17 cellular contexts compared by ENCODE assay signal in the genomic region with DNA sequence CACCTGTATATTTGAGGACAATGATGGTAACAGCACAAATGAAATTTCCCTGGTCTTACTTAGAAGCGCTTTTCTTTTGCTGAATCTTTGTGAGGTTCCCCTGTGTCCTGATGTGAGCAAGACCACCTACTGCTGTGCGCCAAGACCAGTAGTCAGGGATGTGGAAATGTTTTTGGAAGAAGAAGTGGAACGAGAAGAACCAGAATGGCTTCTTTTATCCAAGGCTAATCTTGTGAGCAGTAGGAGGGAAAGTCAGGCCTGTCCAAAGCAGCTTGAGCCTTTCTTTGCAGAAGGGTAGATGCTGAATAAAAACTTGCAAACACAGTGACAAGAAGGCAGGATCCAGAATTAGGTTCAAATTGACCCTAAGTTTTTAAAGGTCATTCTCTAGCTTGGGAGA.
DNase-seq lines count a peak whose midpoint lies in the region; ATAC-seq and TF ChIP-seq lines count a peak whose summit lies in the region.
"Had no signal": no experiment of that assay in that cellular context is flagged by ENCODE, and none has a peak within 500 bp of the region (broad histone marks: within the 10 kb centered on the region; RNA-seq: fewer than 3 reads in every experiment).

No MANE protein-coding gene starts in this region.

- POLR2A ChIA-PET in WTC11 (lab: Charles Lee), result no interaction called here

- BruUV-seq in mammary epithelial cell (replicated peaks; lab: Mats Ljungman, UMichigan), result no TSS peak

- H3K27ac Mint-ChIP-seq in WTC11 (no peak overlapping the region), neural progenitor cell (no peak overlapping the region)
- H3K27ac Mint-ChIP-seq: CD8-positive, alpha-beta T cell had no signal

- H3F3A ChIP-seq in neural progenitor cell (ENCODE audit: low read depth), result peaks cover 23% of the 10 kb centered on the region

- H3K9ac ChIP-seq in mammary epithelial cell (ENCODE audit: insufficient read depth, low read length) (no peak overlapping the region), neural progenitor cell (no peak overlapping the region)
- H3K9ac ChIP-seq: BLaER1 treated with 17β-estradiol and CSF1 and Interleukin-3, amounts not matched to agents 10 nM and 100 nM; GM23248 had no signal

- TF ChIP-seq CTCF in mammary epithelial cell (conservative IDR thresholded peaks at IDR 0.05 in 1 of 2, IDR thresholded peaks at IDR 0.05 in 1 of 2; ENCODE audit: extremely low read depth in 1 of 2, insufficient read depth in 1 of 2, low read depth in 1 of 2, low read length in 2 of 2), result no peak
- TF ChIP-seq CTCF in breast epithelium (IDR thresholded peaks at IDR 0.05), result no peak
- no peak for TF ChIP-seq CTCF in WTC11 (IDR thresholded peaks at IDR 0.05)
- no peak for TF ChIP-seq CTCF in neural progenitor cell (IDR thresholded peaks at IDR 0.05)
- TF ChIP-seq CTCF in BE2C (IDR thresholded peaks at IDR 0.05; ENCODE audit: low read depth, low read length), result no peak

- in situ Hi-C loops in mammary epithelial cell (cut with MboI; ENCODE audit: low sequenced_read_pairs in 2 of 2), result no loop called here

- no peaks in the 10 kb centered on the region for H4K20me1 ChIP-seq in mammary epithelial cell (ENCODE audit: insufficient read depth, low read length)
- H4K20me1 ChIP-seq in neural progenitor cell (ENCODE audit: low read depth), result no peaks in the 10 kb centered on the region
- H4K20me1 ChIP-seq: BLaER1 treated with 17β-estradiol and CSF1 and Interleukin-3, amounts not matched to agents 10 nM and 100 nM had no signal

- no peak overlapping the region for H3K4me2 ChIP-seq in mammary epithelial cell (ENCODE audit: insufficient read depth, low read depth, low read length)
- peak overlapping the region; percentile 5 for H3K4me2 ChIP-seq in neural progenitor cell
- H3K4me2 ChIP-seq: BLaER1 treated with 17β-estradiol and CSF1 and Interleukin-3, amounts not matched to agents 10 nM and 100 nM had no signal

- intact Hi-C loops in mammary epithelial cell (cut with micrococcal nuclease), result no loop called here
- intact Hi-C loops in breast epithelium (cut with DNase I; ENCODE audit: low total_unique reads), result no loop called here

- no peak for TF ChIP-seq POLR2A in breast epithelium (IDR thresholded peaks at IDR 0.05)

- H3K27me3 Mint-ChIP-seq in WTC11 (ENCODE audit: low read depth) (no peaks in the 10 kb centered on the region), neural progenitor cell (ENCODE audit: insufficient read depth, low read depth) (no peaks in the 10 kb centered on the region)

- H3K9me3 ChIP-seq in mammary epithelial cell (replicated peaks; ENCODE audit: insufficient read depth, low read length), result no peaks in the 10 kb centered on the region
- no peaks in the 10 kb centered on the region for H3K9me3 ChIP-seq in breast epithelium
- no peaks in the 10 kb centered on the region for H3K9me3 ChIP-seq in neural progenitor cell (ENCODE audit: low read depth)
- H3K9me3 ChIP-seq in BE2C, result no peaks in the 10 kb centered on the region
- H3K9me3 ChIP-seq: BLaER1 treated with 17β-estradiol and CSF1 and Interleukin-3, amounts not matched to agents 10 nM and 100 nM had no signal

- no peak overlapping the region for H3K4me3 Mint-ChIP-seq in WTC11
- no peak overlapping the region for H3K4me3 Mint-ChIP-seq in neural progenitor cell
- H3K4me3 Mint-ChIP-seq: CD8-positive, alpha-beta T cell had no signal

- CTCF ChIA-PET in mammary epithelial cell (lab: Charles Lee; ENCODE audit: low non-redundant PET) (no interaction called here), WTC11 (lab: Charles Lee) (no interaction called here)

- H3K4me3 ChIP-seq in mammary epithelial cell (replicated peaks in 1 of 3; ENCODE audit: insufficient read depth in 1 of 3, low read depth in 2 of 3, low read length in 3 of 3) (no peak overlapping the region), breast epithelium (no peak overlapping the region), neural progenitor cell (no peak overlapping the region), BE2C (ENCODE audit: low read depth, low read length) (no peak overlapping the region)
- H3K4me3 ChIP-seq: BLaER1 treated with 17β-estradiol and CSF1 and Interleukin-3, amounts not matched to agents 10 nM and 100 nM; GM23248; K562 had no signal

- DNase-seq in mammary epithelial cell (no peak), breast epithelium (ENCODE audit: low spot score in 2 of 2) (no peak), WTC11 (ENCODE audit: low spot score) (no peak), neural progenitor cell (ENCODE audit: low spot score) (no peak), BE2C (no peak), NCI-H345 (lab: John Stamatoyannopoulos, UW) (no peak)
- DNase-seq: CD8-positive, alpha-beta T cell; DMS 273 treated with DMSO at 0.1 percent for 48 hours; DMS53; DND-41; EL; H9 had no signal

- no peaks in the 10 kb centered on the region for H3K36me3 Mint-ChIP-seq in WTC11
- H3K36me3 Mint-ChIP-seq in neural progenitor cell, result peaks cover 3% of the 10 kb centered on the region
- H3K36me3 Mint-ChIP-seq: CD8-positive, alpha-beta T cell had no signal

- H3K4me1 Mint-ChIP-seq in WTC11 (peaks cover 41% of the 10 kb centered on the region), neural progenitor cell (peaks cover 22% of the 10 kb centered on the region)

- H3K9me3 Mint-ChIP-seq in WTC11 (peaks cover 3% of the 10 kb centered on the region; the same call in 1 of the 2 replicates), neural progenitor cell (peaks cover 2% of the 10 kb centered on the region)
- H3K9me3 Mint-ChIP-seq: CD8-positive, alpha-beta T cell had no signal

- H3K27ac ChIP-seq in mammary epithelial cell (ENCODE audit: insufficient read depth, low read depth, low read length), result no peak overlapping the region
- H3K27ac ChIP-seq in breast epithelium, result no peak overlapping the region
- peak overlapping the region; percentile 40 for H3K27ac ChIP-seq in neural progenitor cell
- H3K27ac ChIP-seq: 22Rv1; BLaER1 treated with 17β-estradiol and CSF1 and Interleukin-3, amounts not matched to agents 10 nM and 100 nM; GM23248 had no signal

- H3K27me3 ChIP-seq in mammary epithelial cell (ENCODE audit: insufficient read depth, low read length) (no peaks in the 10 kb centered on the region), breast epithelium (no peaks in the 10 kb centered on the region), neural progenitor cell (no peaks in the 10 kb centered on the region), BE2C (no peaks in the 10 kb centered on the region)
- H3K27me3 ChIP-seq: BLaER1 treated with 17β-estradiol and CSF1 and Interleukin-3, amounts not matched to agents 10 nM and 100 nM had no signal

- H3K36me3 ChIP-seq in mammary epithelial cell (ENCODE audit: insufficient read depth, low read length), result no peaks in the 10 kb centered on the region
- H3K36me3 ChIP-seq in breast epithelium, result no peaks in the 10 kb centered on the region
- no peaks in the 10 kb centered on the region for H3K36me3 ChIP-seq in neural progenitor cell
- no peaks in the 10 kb centered on the region for H3K36me3 ChIP-seq in BE2C
- H3K36me3 ChIP-seq: BLaER1 treated with 17β-estradiol and CSF1 and Interleukin-3, amounts not matched to agents 10 nM and 100 nM had no signal

- no peaks in the 10 kb centered on the region for H3K79me2 ChIP-seq in mammary epithelial cell (ENCODE audit: insufficient read depth, low read length)
- H3K79me2 ChIP-seq in neural progenitor cell (ENCODE audit: low read depth), result no peaks in the 10 kb centered on the region

- peak; percentile 16; the same call in 1 of the 2 replicates for ATAC-seq in WTC11
- ATAC-seq in activated CD4-positive, CD25-positive, alpha-beta regulatory T cell treated with anti-CD3 and anti-CD28 coated beads, Interleukin-2, amount 50 U/mL, for 24 hours, result no peak
- ATAC-seq: CD8-positive, alpha-beta T cell; K562 had no signal

- dilution Hi-C loops in mammary epithelial cell (cut with HindIII; ENCODE audit: low sequenced_read_pairs), result no loop called here

- WGBS in mammary epithelial cell (ENCODE audit: low coverage, missing lambda C conversion rate), result 100% methylated on average over 2 of the region's 3 CpGs

- H3K4me1 ChIP-seq in mammary epithelial cell (ENCODE audit: insufficient read depth, low read length), result peaks cover 9% of the 10 kb centered on the region
- H3K4me1 ChIP-seq in breast epithelium, result no peaks in the 10 kb centered on the region
- H3K4me1 ChIP-seq in neural progenitor cell, result peaks cover 25% of the 10 kb centered on the region
- H3K4me1 ChIP-seq in BE2C, result no peaks in the 10 kb centered on the region

- H2AFZ ChIP-seq in mammary epithelial cell (ENCODE audit: low read depth, low read length), result peak overlapping the region; percentile 13
- no peak overlapping the region for H2AFZ ChIP-seq in neural progenitor cell (replicated peaks)
- H2AFZ ChIP-seq: GM23248 had no signal

TF ChIP-seq in WTC11, 78 proteins besides CTCF, POLR2A, EP300 and RAD21 (continues in another document):
- TF ChIP-seq MYBL2 (CRISPR knock-in tag; IDR thresholded peaks at IDR 0.05), result no peak
- no peak for TF ChIP-seq NFATC4 (CRISPR knock-in tag; IDR thresholded peaks at IDR 0.05)
- no peak for TF ChIP-seq SMAD3 (CRISPR knock-in tag; IDR thresholded peaks at IDR 0.05; ENCODE audit: borderline replicate concordance)
- TF ChIP-seq, protein P1, sequence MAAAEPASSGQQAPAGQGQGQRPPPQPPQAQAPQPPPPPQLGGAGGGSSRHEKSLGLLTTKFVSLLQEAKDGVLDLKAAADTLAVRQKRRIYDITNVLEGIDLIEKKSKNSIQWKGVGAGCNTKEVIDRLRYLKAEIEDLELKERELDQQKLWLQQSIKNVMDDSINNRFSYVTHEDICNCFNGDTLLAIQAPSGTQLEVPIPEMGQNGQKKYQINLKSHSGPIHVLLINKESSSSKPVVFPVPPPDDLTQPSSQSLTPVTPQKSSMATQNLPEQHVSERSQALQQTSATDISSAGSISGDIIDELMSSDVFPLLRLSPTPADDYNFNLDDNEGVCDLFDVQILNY (CRISPR knock-in tag; IDR thresholded peaks at IDR 0.05), result no peak
- TF ChIP-seq SMAD4 (CRISPR knock-in tag; IDR thresholded peaks at IDR 0.05), result no peak
- TF ChIP-seq, protein P2, sequence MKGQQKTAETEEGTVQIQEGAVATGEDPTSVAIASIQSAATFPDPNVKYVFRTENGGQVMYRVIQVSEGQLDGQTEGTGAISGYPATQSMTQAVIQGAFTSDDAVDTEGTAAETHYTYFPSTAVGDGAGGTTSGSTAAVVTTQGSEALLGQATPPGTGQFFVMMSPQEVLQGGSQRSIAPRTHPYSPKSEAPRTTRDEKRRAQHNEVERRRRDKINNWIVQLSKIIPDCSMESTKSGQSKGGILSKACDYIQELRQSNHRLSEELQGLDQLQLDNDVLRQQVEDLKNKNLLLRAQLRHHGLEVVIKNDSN (CRISPR knock-in tag; IDR thresholded peaks at IDR 0.05), result no peak
